18 cellular contexts compared by ENCODE assay signal in the genomic region with DNA sequence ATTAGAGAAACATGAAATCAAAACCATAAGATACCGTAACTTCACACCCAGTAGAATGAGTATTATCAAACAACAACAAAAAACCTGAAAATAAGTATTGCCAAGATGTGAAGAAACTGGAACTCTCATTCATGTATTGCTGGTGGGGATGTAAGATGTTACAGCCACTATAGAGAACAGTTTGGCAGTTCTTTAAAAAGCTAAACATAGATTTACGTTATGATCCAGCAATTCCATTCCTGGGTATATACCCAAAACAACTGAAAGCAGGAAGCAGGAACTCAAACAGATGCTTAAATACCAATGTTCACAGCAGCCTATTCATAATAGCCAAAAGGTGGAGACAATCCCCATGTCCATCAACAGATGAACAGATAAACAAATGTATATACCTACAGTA.
DNase-seq lines count a peak whose midpoint lies in the region; ATAC-seq and TF ChIP-seq lines count a peak whose summit lies in the region.
"Had no signal": no experiment of that assay in that cellular context is flagged by ENCODE, and none has a peak within 500 bp of the region (broad histone marks: within the 10 kb centered on the region; RNA-seq: fewer than 3 reads in every experiment).

No MANE protein-coding gene starts in this region.

- CTCF ChIA-PET in activated CD8-positive, alpha-beta T cell treated with anti-CD3 and anti-CD28 coated beads for 36 hours (lab: Charles Lee), result no interaction called here

- whole genome bisulfite sequencing in right lobe of liver (ENCODE audit: insufficient coverage, low coverage, low lambda C conversion rate, missing lambda C conversion rate), result 83% methylated on average over 2 of the region's 2 CpGs

- no peak for TF ChIP-seq POLR2A in right lobe of liver (IDR thresholded peaks at IDR 0.05)

- H3K9me3 Mint-ChIP-seq in activated CD8-positive, alpha-beta T cell treated with anti-CD3 and anti-CD28 coated beads for 36 hours, result no peaks in the 10 kb centered on the region
- H3K9me3 Mint-ChIP-seq: CD4-positive, alpha-beta memory T cell; IgD-negative memory B cell had no signal

- H3K27me3 ChIP-seq in adipocyte (replicated peaks; ENCODE audit: control insufficient read depth, insufficient read depth, low read length), result no peaks in the 10 kb centered on the region
- no peaks in the 10 kb centered on the region for H3K27me3 ChIP-seq in right lobe of liver
- no peaks in the 10 kb centered on the region for H3K27me3 ChIP-seq in tibial artery
- H3K27me3 ChIP-seq: BE2C, Peyer's patch had no signal

- H3K9ac ChIP-seq in adipocyte (ENCODE audit: low read length), result no peak overlapping the region

- DNase-seq in adipocyte (ENCODE audit: low read depth), result no peak
- peak; percentile 13 for DNase-seq in dermis blood vessel endothelial cell
- DNase-seq in right lobe of liver, result no peak
- no peak for DNase-seq in tibial artery
- no peak for DNase-seq in activated CD8-positive, alpha-beta T cell treated with anti-CD3 and anti-CD28 coated beads for 36 hours
- no peak for DNase-seq in NCI-H510A treated with DMSO at 0.1 percent for 48 hours (lab: John Stamatoyannopoulos, UW)
- no peak for DNase-seq in kidney tubule cell (ENCODE audit: low spot score)
- DNase-seq in DMS 273 (lab: John Stamatoyannopoulos, UW; ENCODE audit: unreplicated experiment), result no peak
- DNase-seq: BE2C; CD4-positive, alpha-beta memory T cell; DMS79 treated with DMSO at 0.1 percent for 48 hours; GOT3; NCI-H1436; NCI-H2029 treated with DMSO at 0.1 percent for 48 hours; NCI-H510A; Peyer's patch; SHP77 had no signal

- no peaks in the 10 kb centered on the region for H3K36me3 Mint-ChIP-seq in activated CD8-positive, alpha-beta T cell treated with anti-CD3 and anti-CD28 coated beads for 36 hours (ENCODE audit: low read depth)
- H3K36me3 Mint-ChIP-seq: CD4-positive, alpha-beta memory T cell; IgD-negative memory B cell had no signal

- H3K9me3 ChIP-seq in adipocyte (ENCODE audit: control insufficient read depth, low read length) (no peaks in the 10 kb centered on the region), right lobe of liver (no peaks in the 10 kb centered on the region), tibial artery (no peaks in the 10 kb centered on the region)
- H3K9me3 ChIP-seq: BE2C, Peyer's patch had no signal

- H3K4me3 Mint-ChIP-seq in activated CD8-positive, alpha-beta T cell treated with anti-CD3 and anti-CD28 coated beads for 36 hours, result no peak overlapping the region
- H3K4me3 Mint-ChIP-seq: CD4-positive, alpha-beta memory T cell; IgD-negative memory B cell had no signal

- ATAC-seq in right lobe of liver, result peak in 1 of 4 donors; percentile 3
- no peak for ATAC-seq in activated CD8-positive, alpha-beta T cell treated with anti-CD3 and anti-CD28 coated beads for 36 hours

- H3K27ac Mint-ChIP-seq in activated CD8-positive, alpha-beta T cell treated with anti-CD3 and anti-CD28 coated beads for 36 hours, result no peak overlapping the region
- H3K27ac Mint-ChIP-seq: IgD-negative memory B cell had no signal

- intact Hi-C loops in right lobe of liver (cut with DNase I) (no loop called here), tibial artery (cut with DNase I; ENCODE audit: low total_unique reads) (no loop called here)
- intact Hi-C loops in activated CD8-positive, alpha-beta T cell treated with anti-CD3 and anti-CD28 coated beads for 36 hours (cut with micrococcal nuclease), result no loop called here

- peaks cover 9% of the 10 kb centered on the region for H3K4me1 Mint-ChIP-seq in activated CD8-positive, alpha-beta T cell treated with anti-CD3 and anti-CD28 coated beads for 36 hours (ENCODE audit: low read depth)

- H3K36me3 ChIP-seq in adipocyte (ENCODE audit: control insufficient read depth, insufficient read depth, low read length, severe bottlenecking), result peaks cover 10% of the 10 kb centered on the region
- no peaks in the 10 kb centered on the region for H3K36me3 ChIP-seq in right lobe of liver
- no peaks in the 10 kb centered on the region for H3K36me3 ChIP-seq in tibial artery
- H3K36me3 ChIP-seq: BE2C, Peyer's patch had no signal

- H3K4me3 ChIP-seq in adipocyte (ENCODE audit: low read length), result peak overlapping the region; percentile 36
- H3K4me3 ChIP-seq in right lobe of liver, result no peak overlapping the region
- H3K4me3 ChIP-seq in tibial artery, result no peak overlapping the region
- H3K4me3 ChIP-seq: Peyer's patch had no signal

- H3K27me3 Mint-ChIP-seq in activated CD8-positive, alpha-beta T cell treated with anti-CD3 and anti-CD28 coated beads for 36 hours, result no peaks in the 10 kb centered on the region
- H3K27me3 Mint-ChIP-seq: CD4-positive, alpha-beta memory T cell; IgD-negative memory B cell had no signal

- POLR2A ChIA-PET in activated CD8-positive, alpha-beta T cell treated with anti-CD3 and anti-CD28 coated beads for 36 hours (lab: Charles Lee), result no interaction called here

- TF ChIP-seq CTCF in right lobe of liver (IDR thresholded peaks at IDR 0.05), result no peak
- no peak for TF ChIP-seq CTCF in tibial artery (IDR thresholded peaks at IDR 0.05)
- no peak for TF ChIP-seq CTCF in activated CD8-positive, alpha-beta T cell treated with anti-CD3 and anti-CD28 coated beads for 36 hours (IDR thresholded peaks at IDR 0.05)

- H3K4me1 ChIP-seq in adipocyte (ENCODE audit: control insufficient read depth, insufficient read depth, low read length), result peaks cover 50% of the 10 kb centered on the region
- H3K4me1 ChIP-seq in right lobe of liver, result peaks cover 0 to 52% (median 15%) of the 10 kb centered on the region in 4 donors
- H3K4me1 ChIP-seq in tibial artery, result peaks cover 0 to 96% (median 60%) of the 10 kb centered on the region in 4 donors

- H3K27ac ChIP-seq in right lobe of liver, result peak overlapping the region; percentile 39 to 96 (median 91)
- peak overlapping the region; percentile 66 to 78 for H3K27ac ChIP-seq in tibial artery
